22 cellular contexts compared by ENCODE assay signal in the genomic region with DNA sequence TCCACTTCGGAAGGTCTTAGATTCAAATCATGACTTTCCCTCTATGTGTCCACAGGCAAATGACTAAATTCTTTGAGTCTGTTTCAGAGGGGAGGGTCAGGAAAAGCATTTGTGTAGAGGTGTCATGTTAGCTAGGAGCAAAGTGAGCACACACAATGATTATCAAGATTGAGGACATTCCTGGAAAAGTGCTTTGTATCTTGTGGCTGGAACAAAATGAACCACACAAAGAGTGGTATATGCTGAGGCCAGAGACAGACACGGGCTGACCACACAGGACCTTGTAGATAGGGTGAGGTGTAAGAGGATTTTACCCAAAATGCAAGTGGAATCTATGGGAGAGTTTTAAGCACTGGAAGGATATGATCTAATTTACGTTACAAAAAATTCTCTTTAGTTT.
DNase-seq lines count a peak whose midpoint lies in the region; ATAC-seq and TF ChIP-seq lines count a peak whose summit lies in the region.
"Had no signal": no experiment of that assay in that cellular context is flagged by ENCODE, and none has a peak within 500 bp of the region (broad histone marks: within the 10 kb centered on the region; RNA-seq: fewer than 3 reads in every experiment).

No MANE protein-coding gene starts in this region.

- H3F3A ChIP-seq in PC-9 (ENCODE audit: insufficient read depth, low read depth) = no peaks in the 10 kb centered on the region

- H2AFZ ChIP-seq in osteoblast (ENCODE audit: low read length) = no peak overlapping the region
- H2AFZ ChIP-seq in PC-9 = no peak overlapping the region

- CTCF ChIA-PET in PC-9 (lab: Charles Lee) = no interaction called here

- H3K9me2 ChIP-seq in PC-9 (ENCODE audit: insufficient read depth) = no peaks in the 10 kb centered on the region

- TF ChIP-seq CTCF in osteoblast (IDR thresholded peaks at IDR 0.05; ENCODE audit: extremely low read depth, low read depth, low read length) (no peak), body of pancreas (IDR thresholded peaks at IDR 0.05) (no peak), Peyer's patch (IDR thresholded peaks at IDR 0.05) (no peak), PC-9 (conservative IDR thresholded peaks at IDR 0.05) (no peak)

- H3K9me3 ChIP-seq in osteoblast (ENCODE audit: low read depth, low read length) (no peaks in the 10 kb centered on the region), body of pancreas (no peaks in the 10 kb centered on the region), Peyer's patch (no peaks in the 10 kb centered on the region), PC-9 (ENCODE audit: insufficient read depth, low read depth) (no peaks in the 10 kb centered on the region)
- H3K9me3 ChIP-seq: BE2C, BLaER1 had no signal

- H3K27me3 ChIP-seq in osteoblast (ENCODE audit: insufficient read depth, low read length) (no peaks in the 10 kb centered on the region), body of pancreas (no peaks in the 10 kb centered on the region), Peyer's patch (no peaks in the 10 kb centered on the region), PC-9 (ENCODE audit: insufficient read depth, low read depth) (no peaks in the 10 kb centered on the region)
- H3K27me3 ChIP-seq: BE2C, BLaER1 had no signal

- H3K27ac ChIP-seq in osteoblast (ENCODE audit: low read depth, low read length) = no peak overlapping the region
- H3K27ac ChIP-seq in body of pancreas = no peak overlapping the region
- H3K27ac ChIP-seq in Peyer's patch = no peak overlapping the region
- no peak overlapping the region for H3K27ac ChIP-seq in PC-9
- H3K27ac ChIP-seq: BLaER1 had no signal

- no peak for ATAC-seq in body of pancreas
- ATAC-seq: GM12878 had no signal

- no peaks in the 10 kb centered on the region for H4K20me1 ChIP-seq in osteoblast (ENCODE audit: insufficient read depth, low read length)
- no peaks in the 10 kb centered on the region for H4K20me1 ChIP-seq in PC-9 (ENCODE audit: insufficient read depth)
- H4K20me1 ChIP-seq: BLaER1 had no signal

- POLR2A ChIA-PET in PC-9 (lab: Charles Lee; ENCODE audit: unreplicated experiment) = no interaction called here

- TF ChIP-seq POLR2A in body of pancreas (IDR thresholded peaks at IDR 0.05) (no peak), Peyer's patch (IDR thresholded peaks at IDR 0.05) (no peak)

- WGBS in body of pancreas, 2 donors = 46 to 52% methylated on average over 3 of the region's 3 CpGs

- no TSS peak for BruUV-seq in PC-9 (replicated peaks; lab: Mats Ljungman, UMichigan)

- DNase-seq in OCI-M1 (lab: John Stamatoyannopoulos, UW) (peak; percentile 24), astrocyte of the hippocampus (ENCODE audit: low read depth, low spot score) (peak; percentile 66), osteoblast (ENCODE audit: insufficient read length, low spot score, missing footprints) (peak; percentile 31), body of pancreas (no peak), Peyer's patch (no peak), PC-9 (no peak)
- DNase-seq: 8988T; ACHN; BE2C; C1 segment of cervical spinal cord; CD4-positive, alpha-beta memory T cell; CD4-positive, CD25-positive, alpha-beta regulatory T cell; CD8-positive, alpha-beta memory T cell; DMS 273 treated with DMSO at 0.1 percent for 48 hours; DMS153; DMS53; DMS79; DND-41; EL; GDM1 had no signal

- H3K4me2 ChIP-seq in osteoblast (ENCODE audit: insufficient read depth, low read length) (no peak overlapping the region), PC-9 (no peak overlapping the region)
- H3K4me2 ChIP-seq: BLaER1 had no signal

- no peaks in the 10 kb centered on the region for H3K4me1 ChIP-seq in osteoblast (ENCODE audit: insufficient read depth, low read length)
- no peaks in the 10 kb centered on the region for H3K4me1 ChIP-seq in body of pancreas
- no peaks in the 10 kb centered on the region for H3K4me1 ChIP-seq in Peyer's patch
- no peaks in the 10 kb centered on the region for H3K4me1 ChIP-seq in PC-9 (replicated peaks; ENCODE audit: insufficient read depth)
- H3K4me1 ChIP-seq: BE2C, BLaER1 had no signal

- no peak overlapping the region for H3K4me3 ChIP-seq in osteoblast (ENCODE audit: insufficient read depth, low read length)
- no peak overlapping the region for H3K4me3 ChIP-seq in body of pancreas
- H3K4me3 ChIP-seq in Peyer's patch = no peak overlapping the region
- no peak overlapping the region for H3K4me3 ChIP-seq in PC-9
- H3K4me3 ChIP-seq: BLaER1, GM12878 had no signal

- no peaks in the 10 kb centered on the region for H3K79me2 ChIP-seq in osteoblast (ENCODE audit: insufficient read depth, low read length)
- no peaks in the 10 kb centered on the region for H3K79me2 ChIP-seq in PC-9 (ENCODE audit: low read depth)

- no peaks in the 10 kb centered on the region for H3K36me3 ChIP-seq in osteoblast (ENCODE audit: insufficient read depth, low read length)
- H3K36me3 ChIP-seq in body of pancreas (replicated peaks in 1 of 2; ENCODE audit: insufficient read depth in 1 of 2, low read depth in 2 of 2) = no peaks in the 10 kb centered on the region
- H3K36me3 ChIP-seq in Peyer's patch = no peaks in the 10 kb centered on the region
- H3K36me3 ChIP-seq in PC-9 (ENCODE audit: low read depth) = no peaks in the 10 kb centered on the region
- H3K36me3 ChIP-seq: BE2C, BLaER1 had no signal

- intact Hi-C loops in body of pancreas (cut with DNase I) = no loop called here
- intact Hi-C loops in PC-9 (cut with micrococcal nuclease; ENCODE audit: unreplicated experiment) = no loop called here

Comparison
In these comparisons a context has a peak if more than half of its experiments do, and no peak if none do; other contexts are left out.
1. DNase-seq: peak in OCI-M1 (single experiment), astrocyte of the hippocampus (single experiment) and osteoblast (single experiment); none in body of pancreas (0 of 4), Peyer's patch (0 of 3) and PC-9 (0 of 2).